In genomic region chr14:23302290-23303225, GRCh38 we compare ENCODE assay signal across 1 cellular context.
TF ChIP-seq lines count a peak whose summit lies in the region.

A gene with protein sequence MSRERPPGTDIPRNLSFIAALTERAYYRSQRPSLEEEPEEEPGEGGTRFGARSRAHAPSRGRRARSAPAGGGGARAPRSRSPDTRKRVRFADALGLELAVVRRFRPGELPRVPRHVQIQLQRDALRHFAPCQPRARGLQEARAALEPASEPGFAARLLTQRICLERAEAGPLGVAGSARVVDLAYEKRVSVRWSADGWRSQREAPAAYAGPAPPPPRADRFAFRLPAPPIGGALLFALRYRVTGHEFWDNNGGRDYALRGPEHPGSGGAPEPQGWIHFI (minus strand): TSS chr14:23302859. CDS start chr14:23302576, 283 bp downstream.

TF ChIP-seq in HEK293, 187 proteins besides CTCF, POLR2A, EP300 and RAD21 (continued from another document and continues in another):
- TF ChIP-seq PBX3 (CRISPR knock-in tag; IDR thresholded peaks at IDR 0.05) (no peak), ZNF792 (tag by site-specific recombination; IDR thresholded peaks at IDR 0.05) (no peak), ZNF654 (tag by site-specific recombination; IDR thresholded peaks at IDR 0.05; ENCODE audit: low read depth) (no peak), ZNF433 (tag by site-specific recombination; IDR thresholded peaks at IDR 0.05; ENCODE audit: low read depth) (no peak), ZNF747 (tag by site-specific recombination; IDR thresholded peaks at IDR 0.05) (no peak), ZNF404 (tag by site-specific recombination; IDR thresholded peaks at IDR 0.05) (no peak), ZNF248 (tag by site-specific recombination; IDR thresholded peaks at IDR 0.05) (no peak), ZNF549 (tag by site-specific recombination; IDR thresholded peaks at IDR 0.05) (no peak), ZBTB20 (tag by site-specific recombination; IDR thresholded peaks at IDR 0.05) (peak; percentile 77; the same call in 1 of the 2 replicates), GLIS2 (tag by site-specific recombination; IDR thresholded peaks at IDR 0.05) (peak; percentile 61), ZNF239 (tag by site-specific recombination; IDR thresholded peaks at IDR 0.05) (no peak), ZNF121 (tag by site-specific recombination; IDR thresholded peaks at IDR 0.05) (0 out of 2 replicates have a peak, but pooled peaks have one; percentile 8), ZEB2 (tag by site-specific recombination; IDR thresholded peaks at IDR 0.05) (peak; percentile 53; the same call in 1 of the 2 replicates), IKZF3 (tag by site-specific recombination; IDR thresholded peaks at IDR 0.05) (no peak), SP7 (tag by site-specific recombination; IDR thresholded peaks at IDR 0.05) (no peak), ZFP41 (tag by site-specific recombination; IDR thresholded peaks at IDR 0.05; ENCODE audit: borderline replicate concordance) (no peak), BCL11A (tag by site-specific recombination; IDR thresholded peaks at IDR 0.05; ENCODE audit: low read depth) (no peak), MZF1 (tag by site-specific recombination; IDR thresholded peaks at IDR 0.05; ENCODE audit: borderline replicate concordance) (no peak), FEZF1 (tag by site-specific recombination; IDR thresholded peaks at IDR 0.05) (no peak), ZNF146 (tag by site-specific recombination; IDR thresholded peaks at IDR 0.05) (no peak), ZNF311 (tag by site-specific recombination; IDR thresholded peaks at IDR 0.05; ENCODE audit: borderline replicate concordance) (no peak), ZNF629 (tag by site-specific recombination; IDR thresholded peaks at IDR 0.05) (0 out of 2 replicates have a peak, but pooled peaks have one; percentile 13), KLF10 (tag by site-specific recombination; IDR thresholded peaks at IDR 0.05) (no peak), ZNF501 (tag by site-specific recombination; IDR thresholded peaks at IDR 0.05) (peak; percentile 14; the same call in 1 of the 2 replicates), ZBTB26 (tag by site-specific recombination; optimal IDR thresholded peaks at IDR 0.05) (peak; percentile 89), ZNF266 (tag by site-specific recombination; IDR thresholded peaks at IDR 0.05; ENCODE audit: low read depth) (no peak), ZNF391 (tag by site-specific recombination; IDR thresholded peaks at IDR 0.05; ENCODE audit: borderline replicate concordance, low read depth) (peak; percentile 42; the same call in 1 of the 2 replicates), ZNF513 (tag by site-specific recombination; IDR thresholded peaks at IDR 0.05) (no peak; the same call in 1 of the 2 replicates), ZNF660 (tag by site-specific recombination; IDR thresholded peaks at IDR 0.05) (peak; percentile 52; the same call in 1 of the 2 replicates), PRDM1 (tag by site-specific recombination; IDR thresholded peaks at IDR 0.05) (no peak), WT1 (tag by site-specific recombination; IDR thresholded peaks at IDR 0.05) (no peak), ZNF10 (tag by site-specific recombination; IDR thresholded peaks at IDR 0.05) (0 out of 2 replicates have a peak, but pooled peaks have one; percentile 4), ZFHX2 (tag by site-specific recombination; conservative IDR thresholded peaks at IDR 0.05) (peak; percentile 64), ZNF776 (tag by site-specific recombination; IDR thresholded peaks at IDR 0.05; ENCODE audit: borderline replicate concordance) (no peak), SCRT1 (tag by site-specific recombination; IDR thresholded peaks at IDR 0.05; ENCODE audit: borderline replicate concordance) (peak; percentile 94), GLI2 (tag by site-specific recombination; IDR thresholded peaks at IDR 0.05; ENCODE audit: borderline replicate concordance, low read depth) (no peak), ZNF214 (tag by site-specific recombination; IDR thresholded peaks at IDR 0.05; ENCODE audit: borderline replicate concordance) (no peak), ZNF48 (tag by site-specific recombination; IDR thresholded peaks at IDR 0.05) (no peak), MEIS1 (CRISPR knock-in tag; IDR thresholded peaks at IDR 0.05; ENCODE audit: borderline replicate concordance) (no peak), ZNF510 (tag by site-specific recombination; IDR thresholded peaks at IDR 0.05; ENCODE audit: insufficient replicate concordance) (no peak), ZNF350 (tag by site-specific recombination; IDR thresholded peaks at IDR 0.05) (no peak), ZNF560 (tag by site-specific recombination; IDR thresholded peaks at IDR 0.05; ENCODE audit: borderline replicate concordance) (no peak), PRDM6 (tag by site-specific recombination; IDR thresholded peaks at IDR 0.05) (no peak)
- TF ChIP-seq, protein P1, sequence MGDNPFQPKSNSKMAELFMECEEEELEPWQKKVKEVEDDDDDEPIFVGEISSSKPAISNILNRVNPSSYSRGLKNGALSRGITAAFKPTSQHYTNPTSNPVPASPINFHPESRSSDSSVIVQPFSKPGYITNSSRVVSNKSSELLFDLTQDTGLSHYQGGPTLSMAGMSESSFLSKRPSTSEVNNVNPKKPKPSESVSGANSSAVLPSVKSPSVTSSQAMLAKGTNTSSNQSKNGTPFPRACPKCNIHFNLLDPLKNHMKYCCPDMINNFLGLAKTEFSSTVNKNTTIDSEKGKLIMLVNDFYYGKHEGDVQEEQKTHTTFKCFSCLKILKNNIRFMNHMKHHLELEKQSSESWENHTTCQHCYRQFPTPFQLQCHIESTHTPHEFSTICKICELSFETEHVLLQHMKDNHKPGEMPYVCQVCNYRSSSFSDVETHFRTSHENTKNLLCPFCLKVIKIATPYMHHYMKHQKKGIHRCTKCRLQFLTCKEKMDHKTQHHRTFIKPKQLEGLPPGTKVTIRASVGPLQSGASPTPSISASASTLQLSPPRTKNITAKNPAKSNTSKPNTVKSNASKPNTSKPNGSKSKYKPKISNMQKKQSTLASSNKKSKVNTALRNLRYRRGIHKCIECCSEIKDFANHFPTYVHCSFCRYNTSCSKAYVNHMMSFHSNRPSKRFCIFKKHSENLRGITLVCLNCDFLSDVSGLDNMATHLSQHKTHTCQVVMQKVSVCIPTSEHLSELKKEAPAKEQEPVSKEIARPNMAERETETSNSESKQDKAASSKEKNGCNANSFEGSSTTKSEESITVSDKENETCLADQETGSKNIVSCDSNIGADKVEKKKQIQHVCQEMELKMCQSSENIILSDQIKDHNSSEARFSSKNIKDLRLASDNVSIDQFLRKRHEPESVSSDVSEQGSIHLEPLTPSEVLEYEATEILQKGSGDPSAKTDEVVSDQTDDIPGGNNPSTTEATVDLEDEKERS (tag by site-specific recombination; IDR thresholded peaks at IDR 0.05) = no peak
- TF ChIP-seq, protein P2, sequence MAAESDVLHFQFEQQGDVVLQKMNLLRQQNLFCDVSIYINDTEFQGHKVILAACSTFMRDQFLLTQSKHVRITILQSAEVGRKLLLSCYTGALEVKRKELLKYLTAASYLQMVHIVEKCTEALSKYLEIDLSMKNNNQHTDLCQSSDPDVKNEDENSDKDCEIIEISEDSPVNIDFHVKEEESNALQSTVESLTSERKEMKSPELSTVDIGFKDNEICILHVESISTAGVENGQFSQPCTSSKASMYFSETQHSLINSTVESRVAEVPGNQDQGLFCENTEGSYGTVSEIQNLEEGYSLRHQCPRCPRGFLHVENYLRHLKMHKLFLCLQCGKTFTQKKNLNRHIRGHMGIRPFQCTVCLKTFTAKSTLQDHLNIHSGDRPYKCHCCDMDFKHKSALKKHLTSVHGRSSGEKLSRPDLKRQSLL (tag by site-specific recombination; IDR thresholded peaks at IDR 0.05) = no peak
- TF ChIP-seq, protein P3, sequence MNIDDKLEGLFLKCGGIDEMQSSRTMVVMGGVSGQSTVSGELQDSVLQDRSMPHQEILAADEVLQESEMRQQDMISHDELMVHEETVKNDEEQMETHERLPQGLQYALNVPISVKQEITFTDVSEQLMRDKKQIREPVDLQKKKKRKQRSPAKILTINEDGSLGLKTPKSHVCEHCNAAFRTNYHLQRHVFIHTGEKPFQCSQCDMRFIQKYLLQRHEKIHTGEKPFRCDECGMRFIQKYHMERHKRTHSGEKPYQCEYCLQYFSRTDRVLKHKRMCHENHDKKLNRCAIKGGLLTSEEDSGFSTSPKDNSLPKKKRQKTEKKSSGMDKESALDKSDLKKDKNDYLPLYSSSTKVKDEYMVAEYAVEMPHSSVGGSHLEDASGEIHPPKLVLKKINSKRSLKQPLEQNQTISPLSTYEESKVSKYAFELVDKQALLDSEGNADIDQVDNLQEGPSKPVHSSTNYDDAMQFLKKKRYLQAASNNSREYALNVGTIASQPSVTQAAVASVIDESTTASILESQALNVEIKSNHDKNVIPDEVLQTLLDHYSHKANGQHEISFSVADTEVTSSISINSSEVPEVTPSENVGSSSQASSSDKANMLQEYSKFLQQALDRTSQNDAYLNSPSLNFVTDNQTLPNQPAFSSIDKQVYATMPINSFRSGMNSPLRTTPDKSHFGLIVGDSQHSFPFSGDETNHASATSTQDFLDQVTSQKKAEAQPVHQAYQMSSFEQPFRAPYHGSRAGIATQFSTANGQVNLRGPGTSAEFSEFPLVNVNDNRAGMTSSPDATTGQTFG (tag by site-specific recombination; IDR thresholded peaks at IDR 0.05; ENCODE audit: borderline replicate concordance) = no peak; the same call in 1 of the 2 replicates
- TF ChIP-seq, protein P4, sequence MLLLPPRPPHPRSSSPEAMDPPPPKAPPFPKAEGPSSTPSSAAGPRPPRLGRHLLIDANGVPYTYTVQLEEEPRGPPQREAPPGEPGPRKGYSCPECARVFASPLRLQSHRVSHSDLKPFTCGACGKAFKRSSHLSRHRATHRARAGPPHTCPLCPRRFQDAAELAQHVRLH (tag by site-specific recombination; IDR thresholded peaks at IDR 0.05) = no peak
- TF ChIP-seq, protein P5, sequence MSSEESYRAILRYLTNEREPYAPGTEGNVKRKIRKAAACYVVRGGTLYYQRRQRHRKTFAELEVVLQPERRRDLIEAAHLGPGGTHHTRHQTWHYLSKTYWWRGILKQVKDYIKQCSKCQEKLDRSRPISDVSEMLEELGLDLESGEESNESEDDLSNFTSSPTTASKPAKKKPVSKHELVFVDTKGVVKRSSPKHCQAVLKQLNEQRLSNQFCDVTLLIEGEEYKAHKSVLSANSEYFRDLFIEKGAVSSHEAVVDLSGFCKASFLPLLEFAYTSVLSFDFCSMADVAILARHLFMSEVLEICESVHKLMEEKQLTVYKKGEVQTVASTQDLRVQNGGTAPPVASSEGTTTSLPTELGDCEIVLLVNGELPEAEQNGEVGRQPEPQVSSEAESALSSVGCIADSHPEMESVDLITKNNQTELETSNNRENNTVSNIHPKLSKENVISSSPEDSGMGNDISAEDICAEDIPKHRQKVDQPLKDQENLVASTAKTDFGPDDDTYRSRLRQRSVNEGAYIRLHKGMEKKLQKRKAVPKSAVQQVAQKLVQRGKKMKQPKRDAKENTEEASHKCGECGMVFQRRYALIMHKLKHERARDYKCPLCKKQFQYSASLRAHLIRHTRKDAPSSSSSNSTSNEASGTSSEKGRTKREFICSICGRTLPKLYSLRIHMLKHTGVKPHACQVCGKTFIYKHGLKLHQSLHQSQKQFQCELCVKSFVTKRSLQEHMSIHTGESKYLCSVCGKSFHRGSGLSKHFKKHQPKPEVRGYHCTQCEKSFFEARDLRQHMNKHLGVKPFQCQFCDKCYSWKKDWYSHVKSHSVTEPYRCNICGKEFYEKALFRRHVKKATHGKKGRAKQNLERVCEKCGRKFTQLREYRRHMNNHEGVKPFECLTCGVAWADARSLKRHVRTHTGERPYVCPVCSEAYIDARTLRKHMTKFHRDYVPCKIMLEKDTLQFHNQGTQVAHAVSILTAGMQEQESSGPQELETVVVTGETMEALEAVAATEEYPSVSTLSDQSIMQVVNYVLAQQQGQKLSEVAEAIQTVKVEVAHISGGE (tag by site-specific recombination; conservative IDR thresholded peaks at IDR 0.05; ENCODE audit: low read depth) = peak; percentile 41; the same call in 1 of the 2 replicates
